In genomic region chr2:198657520-198658121, GRCh38 we compare ENCODE assay signal across 8 cellular contexts.
DNase-seq lines count a peak whose midpoint lies in the region; ATAC-seq and TF ChIP-seq lines count a peak whose summit lies in the region.

No MANE protein-coding gene starts in this region.

- peak; percentile 4 for DNase-seq in ELF-1 (ENCODE audit: low read depth, low spot score)
- DNase-seq in LNCaP clone FGC (ENCODE audit: low read depth): peak; percentile 3
- DNase-seq in WTC11 (ENCODE audit: low spot score): peak; percentile 31
- DNase-seq in lung microvascular endothelial cell (ENCODE audit: low read depth in 2 of 2): peak; percentile 13 to 26
- DNase-seq in NCI-H1930 (lab: John Stamatoyannopoulos, UW): no peak
- no peak for DNase-seq in natural killer cell treated with Interleukin-12 subunit alpha and Interleukin-12 subunit beta and Interleukin-15 and Interleukin-18, amount 100 ng/mL, for 72 hours (ENCODE audit: low spot score)
- no peak for DNase-seq in cerebellum (ENCODE audit: low spot score)

- H3K4me3 Mint-ChIP-seq in WTC11: no peak overlapping the region
- H3K4me3 Mint-ChIP-seq in natural killer cell treated with Interleukin-12 subunit alpha and Interleukin-12 subunit beta and Interleukin-15 and Interleukin-18, amount 100 ng/mL, for 72 hours: no peak overlapping the region

- H3K4me1 Mint-ChIP-seq in WTC11: no peaks in the 10 kb centered on the region
- no peaks in the 10 kb centered on the region for H3K4me1 Mint-ChIP-seq in natural killer cell treated with Interleukin-12 subunit alpha and Interleukin-12 subunit beta and Interleukin-15 and Interleukin-18, amount 100 ng/mL, for 72 hours (ENCODE audit: low read depth in 2 of 2)

- H3K27me3 Mint-ChIP-seq in WTC11 (ENCODE audit: low read depth): no peaks in the 10 kb centered on the region
- H3K27me3 Mint-ChIP-seq in natural killer cell treated with Interleukin-12 subunit alpha and Interleukin-12 subunit beta and Interleukin-15 and Interleukin-18, amount 100 ng/mL, for 72 hours: no peaks in the 10 kb centered on the region

- no peak overlapping the region for H3K27ac Mint-ChIP-seq in WTC11
- H3K27ac Mint-ChIP-seq in natural killer cell treated with Interleukin-12 subunit alpha and Interleukin-12 subunit beta and Interleukin-15 and Interleukin-18, amount 100 ng/mL, for 72 hours: no peak overlapping the region

- no peaks in the 10 kb centered on the region for H3K9me3 Mint-ChIP-seq in WTC11
- no peaks in the 10 kb centered on the region for H3K9me3 Mint-ChIP-seq in natural killer cell treated with Interleukin-12 subunit alpha and Interleukin-12 subunit beta and Interleukin-15 and Interleukin-18, amount 100 ng/mL, for 72 hours

- H3K36me3 Mint-ChIP-seq in WTC11: no peaks in the 10 kb centered on the region
- H3K36me3 Mint-ChIP-seq in natural killer cell treated with Interleukin-12 subunit alpha and Interleukin-12 subunit beta and Interleukin-15 and Interleukin-18, amount 100 ng/mL, for 72 hours: no peaks in the 10 kb centered on the region

- TF ChIP-seq CTCF in LNCaP clone FGC (IDR thresholded peaks at IDR 0.05; ENCODE audit: control insufficient read depth, extremely low read depth, insufficient read depth) (peak; percentile 56), WTC11 (IDR thresholded peaks at IDR 0.05) (peak; percentile 55)

- no peak overlapping the region for H3K4me3 ChIP-seq in LNCaP clone FGC (ENCODE audit: low read depth, low read length)

- POLR2A ChIA-PET in WTC11 (lab: Charles Lee): no interaction called here

- no peak for ATAC-seq in WTC11
- no peak for ATAC-seq in natural killer cell treated with Interleukin-12 subunit alpha and Interleukin-12 subunit beta and Interleukin-15 and Interleukin-18, amount 100 ng/mL, for 72 hours
- ATAC-seq in HG03342 (IDR thresholded peaks at IDR 0.05; ENCODE audit: unreplicated experiment): no peak

- CTCF ChIA-PET in WTC11 (lab: Charles Lee): interaction anchor here (0.7 to 1.6 kb wide), 11 partner anchors 15 to 840 kb away, joined by 3 to 11 read pairs (median 5); no protein-coding TSS in a partner anchor

TF ChIP-seq in WTC11, 78 proteins besides CTCF, POLR2A, EP300 and RAD21:
- no peak for TF ChIP-seq GTF2I (CRISPR knock-in tag; conservative IDR thresholded peaks at IDR 0.05)
- no peak for TF ChIP-seq FOXP4 (CRISPR knock-in tag; IDR thresholded peaks at IDR 0.05)
- no peak for TF ChIP-seq ZNF281 (CRISPR knock-in tag; IDR thresholded peaks at IDR 0.05)

Comparison
In these comparisons a context has a peak if more than half of its experiments do, and no peak if none do; other contexts are left out.
1. DNase-seq: peak in ELF-1 (single experiment), LNCaP clone FGC (single experiment), WTC11 (single experiment) and lung microvascular endothelial cell (2 of 2); none in NCI-H1930 (0 of 2), natural killer cell treated with Interleukin-12 subunit alpha and Interleukin-12 subunit beta and Interleukin-15 and Interleukin-18, amount 100 ng/mL, for 72 hours (single experiment) and cerebellum (single experiment).